Comparison of ENCODE assay signal across 12 cellular contexts in the genomic region with DNA sequence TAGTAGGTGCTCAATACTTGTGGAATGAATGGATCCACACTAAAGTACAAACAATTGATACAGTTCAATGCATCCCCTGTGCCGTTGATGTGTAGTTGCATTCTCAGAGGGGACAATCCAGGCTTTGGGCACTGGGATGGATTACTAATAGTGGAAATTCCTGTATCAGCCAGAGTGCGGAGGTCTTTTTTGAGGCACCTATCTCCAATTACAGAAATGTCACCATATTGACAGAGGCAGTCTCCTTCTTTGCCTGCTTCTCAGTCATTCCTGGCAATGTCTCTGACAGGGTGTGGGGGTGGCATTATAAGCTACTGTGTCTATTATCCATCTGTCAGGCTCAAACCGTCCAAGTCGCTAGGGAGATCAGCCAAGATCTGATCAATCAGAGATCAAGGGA. TPM values are rescaled to one million over a fixed set of nuclear protein-coding genes. Genes with fewer than 3 reads are reported as not detected.
"Had no signal": no experiment of that assay in that cellular context is flagged by ENCODE, and none has a peak within 500 bp of the region (broad histone marks: within the 10 kb centered on the region; RNA-seq: fewer than 3 reads in every experiment).

No MANE protein-coding gene starts in this region.

- H3K9me3 Mint-ChIP-seq: activated CD8-positive, alpha-beta T cell treated with anti-CD3 and anti-CD28 coated beads for 36 hours; natural killer cell; stimulated activated effector memory CD8-positive, alpha-beta T cell treated with anti-CD3 and anti-CD28 coated beads, Interleukin-12 subunit alpha, Interleukin-12 subunit beta, amount 100 ng/mL, for 72 hours had no signal

- ATAC-seq: activated CD4-positive, alpha-beta T cell treated with anti-CD3 and anti-CD28 coated beads for 36 hours; activated CD8-positive, alpha-beta T cell treated with anti-CD3 and anti-CD28 coated beads for 36 hours; left lung; natural killer cell; stimulated activated effector memory CD8-positive, alpha-beta T cell treated with anti-CD3 and anti-CD28 coated beads, Interleukin-12 subunit alpha, Interleukin-12 subunit beta, amount 100 ng/mL, for 72 hours had no signal

- H3K36me3 ChIP-seq: left lung, tibial nerve had no signal

- H3K27ac Mint-ChIP-seq: activated CD4-positive, alpha-beta T cell treated with anti-CD3 and anti-CD28 coated beads for 36 hours; activated CD8-positive, alpha-beta T cell treated with anti-CD3 and anti-CD28 coated beads for 36 hours; natural killer cell had no signal

- H3K4me3 ChIP-seq: left lung, tibial nerve had no signal

- H3K27me3 Mint-ChIP-seq: activated CD4-positive, alpha-beta T cell treated with anti-CD3 and anti-CD28 coated beads for 36 hours had no signal

- H3K27ac ChIP-seq: left lung, tibial nerve had no signal

- H3K27me3 ChIP-seq: left lung, tibial nerve had no signal

- DNase-seq: activated CD4-positive, alpha-beta T cell treated with anti-CD3 and anti-CD28 coated beads for 36 hours; activated CD8-positive, alpha-beta memory T cell treated with anti-CD3 and anti-CD28 coated beads, Interleukin-2, amount 50 U/mL, for 4 hours; activated CD8-positive, alpha-beta T cell treated with anti-CD3 and anti-CD28 coated beads for 36 hours; activated gamma-delta T cell treated with Interleukin-2 at 50 U/mL for 16 hours; activated T-cell treated with anti-CD3 and anti-CD28 coated beads, Interleukin-2, amount 50 U/mL, for 48 hours; left lung; mesenchymal stem cell; natural killer cell; retina had no signal

- H3K4me3 Mint-ChIP-seq: activated CD4-positive, alpha-beta T cell treated with anti-CD3 and anti-CD28 coated beads for 36 hours; activated CD8-positive, alpha-beta T cell treated with anti-CD3 and anti-CD28 coated beads for 36 hours; activated naive CD8-positive, alpha-beta T cell; natural killer cell; stimulated activated effector memory CD8-positive, alpha-beta T cell treated with anti-CD3 and anti-CD28 coated beads, Interleukin-12 subunit alpha, Interleukin-12 subunit beta, amount 100 ng/mL, for 72 hours had no signal

- H3K36me3 Mint-ChIP-seq: activated naive CD8-positive, alpha-beta T cell; natural killer cell; stimulated activated effector memory CD8-positive, alpha-beta T cell treated with anti-CD3 and anti-CD28 coated beads, Interleukin-12 subunit alpha, Interleukin-12 subunit beta, amount 100 ng/mL, for 72 hours had no signal

- H3K9me3 ChIP-seq: left lung, tibial nerve had no signal

RNA-seq across cellular contexts. Expression of gene HSD11B1, which starts 49.2 kb away (rescaled TPM):
- total RNA-seq: natural killer cell had no signal
